In the genomic region with DNA sequence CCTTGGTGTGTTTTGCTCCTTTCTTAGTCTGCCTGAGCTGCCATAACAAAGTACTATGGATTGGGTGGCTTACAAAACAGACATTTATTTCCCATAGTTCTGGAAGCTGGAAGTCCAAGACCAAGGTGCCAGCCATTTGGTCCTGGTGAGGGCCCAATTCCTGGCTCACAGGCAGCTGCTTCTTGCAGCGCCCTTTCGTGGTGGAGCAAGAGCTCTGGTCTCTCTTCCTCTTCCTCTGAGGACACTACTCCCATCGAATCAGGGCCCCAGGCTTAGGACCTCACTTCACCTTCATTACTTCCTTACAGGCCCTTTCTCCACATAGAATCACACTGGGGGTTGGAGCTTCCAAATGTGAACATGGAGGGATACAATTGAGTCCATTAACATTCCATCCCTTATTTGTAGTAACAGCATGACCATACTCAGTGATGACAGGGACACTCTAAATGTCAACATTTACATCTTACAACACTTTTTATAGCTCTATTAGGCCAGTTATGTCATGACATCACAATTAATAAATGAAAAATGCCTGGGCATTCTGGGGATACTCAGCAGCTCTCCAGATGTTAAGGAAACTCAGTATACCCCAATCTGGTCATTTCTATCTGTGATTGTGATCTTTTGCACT, we compare ENCODE assay signal across 24 cellular contexts.
DNase-seq lines count a peak whose midpoint lies in the region; ATAC-seq and TF ChIP-seq lines count a peak whose summit lies in the region.
"Had no signal": no experiment of that assay in that cellular context is flagged by ENCODE, and none has a peak within 500 bp of the region (broad histone marks: within the 10 kb centered on the region; RNA-seq: fewer than 3 reads in every experiment).

No MANE protein-coding gene starts in this region.

- no peak for TF ChIP-seq CTCF in AG10803 (conservative IDR thresholded peaks at IDR 0.05; ENCODE audit: low read length)
- no peak for TF ChIP-seq CTCF in foreskin fibroblast (IDR thresholded peaks at IDR 0.05; ENCODE audit: low read depth, low read length)

- ATAC-seq in HG03442 (IDR thresholded peaks at IDR 0.05; ENCODE audit: unreplicated experiment) (no peak), HG02798 (IDR thresholded peaks at IDR 0.05; ENCODE audit: poor library complexity, unreplicated experiment) (no peak)
- ATAC-seq: activated naive CD8-positive, alpha-beta T cell treated with anti-CD3 and anti-CD28 coated beads, Interleukin-2, amount 50 U/mL, for 24 hours; stimulated activated effector memory CD8-positive, alpha-beta T cell treated with anti-CD3 and anti-CD28 coated beads, Interleukin-12 subunit alpha, Interleukin-12 subunit beta, amount 100 ng/mL, for 72 hours; WTC11 had no signal

- DNase-seq in AG10803 (ENCODE audit: low read depth) = peak; percentile 75
- peak; percentile 41 for DNase-seq in CD1c-positive myeloid dendritic cell (ENCODE audit: extremely low spot score)
- peak; percentile 60 for DNase-seq in MV-4-11 (lab: John Stamatoyannopoulos, UW)
- peak; percentile 30 to 44 for DNase-seq in foreskin fibroblast
- DNase-seq in NCI-H446 treated with DMSO at 0.1 percent for 48 hours (lab: John Stamatoyannopoulos, UW) = no peak
- DNase-seq: activated CD4-positive, alpha-beta memory T cell treated with anti-CD3 and anti-CD28 coated beads, Interleukin-2, amount 10 ng/mL, durations not matched to agents 7 days and 5 days; activated gamma-delta T cell; activated naive CD8-positive, alpha-beta T cell treated with anti-CD3 and anti-CD28 coated beads, Interleukin-2, amount 50 U/mL, for 24 hours; activated T-cell treated with anti-CD3 and anti-CD28 coated beads, Interleukin-2, amount 50 U/mL, for 1 hour; CD4-positive, CD25-positive, alpha-beta regulatory T cell; cerebellar nuclear complex; KG1; MM.1S; naive B cell; NCI-H1694; NCI-H69; OCI-M1; stimulated activated CD4-positive, alpha-beta T cell treated with anti-CD3 and anti-CD28 coated beads, Interleukin-2, amount 100 ng/mL, for 48 hours; SW 1271; T1000 had no signal

- H3K4me3 ChIP-seq in AG10803 (ENCODE audit: low read length) = no peak overlapping the region
- H3K4me3 ChIP-seq in foreskin fibroblast (ENCODE audit: low read depth in 1 of 2, low read length in 2 of 2) = peak overlapping the region in 1 of 2 donors; percentile 38
